ENCODE assay signal across 14 cellular contexts in genomic region chr1:228014235-228014930, GRCh38. TPM values are rescaled to one million over a fixed set of nuclear protein-coding genes. Genes with fewer than 3 reads are reported as not detected.
DNase-seq lines count a peak whose midpoint lies in the region; ATAC-seq and TF ChIP-seq lines count a peak whose summit lies in the region.
"Had no signal": no experiment of that assay in that cellular context is flagged by ENCODE, and none has a peak within 500 bp of the region (broad histone marks: within the 10 kb centered on the region; RNA-seq: fewer than 3 reads in every experiment).

No MANE protein-coding gene starts in this region.

- H3K4me3 ChIP-seq in brain microvascular endothelial cell (ENCODE audit: low read depth, low read length) (no peak overlapping the region), left lung (no peak overlapping the region)
- H3K4me3 ChIP-seq: right lobe of liver had no signal

- intact Hi-C loops in left lung (cut with DNase I), result no loop called here

- no peaks in the 10 kb centered on the region for H3K9me3 ChIP-seq in left lung
- H3K9me3 ChIP-seq: right lobe of liver had no signal

- no peak for TF ChIP-seq CTCF in GM13976 (IDR thresholded peaks at IDR 0.05; ENCODE audit: borderline replicate concordance, control extremely low read depth, extremely low read depth, insufficient read depth, missing control alignments)
- TF ChIP-seq CTCF in brain microvascular endothelial cell (IDR thresholded peaks at IDR 0.05; ENCODE audit: low read depth, low read length, missing control alignments), result no peak
- TF ChIP-seq CTCF in left lung (IDR thresholded peaks at IDR 0.05), result no peak
- no peak for TF ChIP-seq CTCF in GM20000 (IDR thresholded peaks at IDR 0.05; ENCODE audit: extremely low read depth, missing control alignments)

- in situ Hi-C loops in GM13976 (cut with MboI; ENCODE audit: low sequenced_read_pairs, unreplicated experiment), result no loop called here
- in situ Hi-C loops in brain microvascular endothelial cell (cut with HindIII; ENCODE audit: low pct_ligation_motif_present, low sequenced_read_pairs), result no loop called here

- ATAC-seq in left lung (no peak), GM19452 (IDR thresholded peaks at IDR 0.05; ENCODE audit: unreplicated experiment) (no peak), HG03432 (IDR thresholded peaks at IDR 0.05; ENCODE audit: unreplicated experiment) (no peak)
- ATAC-seq: CD8-positive, alpha-beta T cell; right lobe of liver had no signal

- peaks cover 6% of the 10 kb centered on the region for H3K27me3 ChIP-seq in brain microvascular endothelial cell (replicated peaks)
- H3K27me3 ChIP-seq in left lung, result peaks cover 0 to 50% of the 10 kb centered on the region in 2 donors
- H3K27me3 ChIP-seq: right lobe of liver had no signal

- DNase-seq in A172 (ENCODE audit: low spot score) (peak; percentile 50), GM13976 (ENCODE audit: low spot score) (peak; percentile 36), brain microvascular endothelial cell (peak; percentile 20), left lung (peak; percentile 32 to 57), GM20000 (ENCODE audit: low spot score) (no peak), amniotic stem cell (lab: John Stamatoyannopoulos, UW) (no peak)
- DNase-seq: foreskin melanocyte, Kasumi-1, mesendoderm had no signal

- H3K27ac ChIP-seq in brain microvascular endothelial cell (no peak overlapping the region), left lung (no peak overlapping the region)
- H3K27ac ChIP-seq: right lobe of liver had no signal

- H3K4me1 ChIP-seq in left lung, result no peaks in the 10 kb centered on the region
- H3K4me1 ChIP-seq: right lobe of liver had no signal

- H3K36me3 ChIP-seq in brain microvascular endothelial cell (replicated peaks) (no peaks in the 10 kb centered on the region), left lung (no peaks in the 10 kb centered on the region)
- H3K36me3 ChIP-seq: right lobe of liver had no signal

RNA-seq across cellular contexts. Expression of gene WNT3A, which starts 7.6 kb away (rescaled TPM):
- total RNA-seq in A172 (2014; rRNA removed; shearing (Covaris generic)), result 0.72 TPM in 1 of 2 replicates, not detected in the other
- 1 to 10 TPM in 1 of 2 donors, under 1 TPM in 1; 0.96 to 1.5 TPM for total RNA-seq in left lung
- total RNA-seq: right lobe of liver; T-helper 2 cell treated with Interferon-gamma antibody and Interleukin-4, amounts not matched to agents 100 ng/mL and 5 ng/mL, for 36 hours had no signal

Comparison
In these comparisons a context has a peak if more than half of its experiments do, and no peak if none do; other contexts are left out.
1. DNase-seq: peak in A172 (single experiment), GM13976 (single experiment), brain microvascular endothelial cell (single experiment) and left lung (2 of 2); none in GM20000 (single experiment) and amniotic stem cell (single experiment).